In genomic region chr15:89472785-89473256, GRCh38 we compare ENCODE assay signal across 8 cellular contexts. TPM values are rescaled to one million over a fixed set of nuclear protein-coding genes. Genes with fewer than 3 reads are reported as not detected.
DNase-seq lines count a peak whose midpoint lies in the region; ATAC-seq and TF ChIP-seq lines count a peak whose summit lies in the region.

No MANE protein-coding gene starts in this region.

- no peaks in the 10 kb centered on the region for H3K27me3 ChIP-seq in DND-41 (ENCODE audit: insufficient read depth, low read length, poor library complexity)

- H3K27ac ChIP-seq in DND-41 (ENCODE audit: low read length), result no peak overlapping the region

- no peak overlapping the region for H3K9ac ChIP-seq in DND-41 (ENCODE audit: low read depth, low read length)

- peaks cover 4% of the 10 kb centered on the region; the same call in 1 of the 2 replicates for H4K20me1 ChIP-seq in DND-41 (ENCODE audit: insufficient read depth, low read length)

- no peak overlapping the region for H3K4me2 ChIP-seq in DND-41 (ENCODE audit: insufficient read depth, low read length)

- no peaks in the 10 kb centered on the region for H3K9me3 ChIP-seq in DND-41 (ENCODE audit: insufficient read depth, low read length, severe bottlenecking)

- no peaks in the 10 kb centered on the region for H3K4me1 ChIP-seq in DND-41 (ENCODE audit: insufficient read depth, low read length)

- H2AFZ ChIP-seq in DND-41 (ENCODE audit: low read depth, low read length), result no peak overlapping the region

- H3K9me3 Mint-ChIP-seq in activated naive CD4-positive, alpha-beta T cell treated with anti-CD3 and anti-CD28 coated beads, Interleukin-2, amount 50 U/mL, for 72 hours, result peaks cover 0 to 4% of the 10 kb centered on the region in 2 donors

- peak; percentile 96 for ATAC-seq in DND-41 (ENCODE audit: insufficient read depth, low read depth)
- peak; percentile 44 to 86 for ATAC-seq in activated naive CD4-positive, alpha-beta T cell treated with anti-CD3 and anti-CD28 coated beads, Interleukin-2, amount 50 U/mL, for 72 hours
- ATAC-seq in GM21576 (IDR thresholded peaks at IDR 0.05; ENCODE audit: unreplicated experiment), result no peak

- no peaks in the 10 kb centered on the region for H3K79me2 ChIP-seq in DND-41 (ENCODE audit: insufficient read depth, low read length)

- H3K36me3 Mint-ChIP-seq in activated naive CD4-positive, alpha-beta T cell treated with anti-CD3 and anti-CD28 coated beads, Interleukin-2, amount 50 U/mL, for 72 hours, result no peaks in the 10 kb centered on the region

- H3K27ac Mint-ChIP-seq in activated naive CD4-positive, alpha-beta T cell treated with anti-CD3 and anti-CD28 coated beads, Interleukin-2, amount 50 U/mL, for 72 hours, result peak overlapping the region in 1 of 2 donors; percentile 50

- no peaks in the 10 kb centered on the region for H3K36me3 ChIP-seq in DND-41 (ENCODE audit: insufficient read depth, low read length)

- peak; percentile 71 for DNase-seq in DND-41
- peak; percentile 69 for DNase-seq in H4 (ENCODE audit: low spot score)
- DNase-seq in NCI-H748 treated with DMSO at 0.1 percent for 48 hours (lab: John Stamatoyannopoulos, UW), result peak; percentile 4
- DNase-seq in activated naive CD4-positive, alpha-beta T cell treated with anti-CD3 and anti-CD28 coated beads, Interleukin-2, amount 50 U/mL, for 72 hours (ENCODE audit: low spot score in 2 of 2), result peak in 1 of 2 donors; percentile 70
- peak in 34 of 51 donors; percentile 9 to 68 (median 34) for DNase-seq in hypothalamus (lab: John Stamatoyannopoulos, UW)
- peak; percentile 60 for DNase-seq in stimulated activated CD4-positive, alpha-beta T cell treated with anti-CD3 and anti-CD28 coated beads, Interleukin-15, amount 100 ng/mL, for 24 hours
- no peak for DNase-seq in NCI-H2107 treated with DMSO at 0.1 percent for 48 hours (lab: John Stamatoyannopoulos, UW; ENCODE audit: unreplicated experiment)

- H3K4me3 ChIP-seq in DND-41 (ENCODE audit: low read depth in 1 of 2, low read length in 2 of 2), result no peak overlapping the region

- TF ChIP-seq CTCF in DND-41 (IDR thresholded peaks at IDR 0.05; ENCODE audit: borderline replicate concordance, extremely low read depth, low read length, poor library complexity, severe bottlenecking), result peak; percentile 92

RNA-seq across cellular contexts. Expression of gene RHCG, which starts 23.6 kb away (rescaled TPM):
- not detected in 2 replicates for total RNA-seq in H4 (2014; rRNA removed; shearing (Covaris generic))
- not detected for total RNA-seq in activated naive CD4-positive, alpha-beta T cell treated with anti-CD3 and anti-CD28 coated beads, Interleukin-2, amount 50 U/mL, for 72 hours
